ENCODE assay signal across 1 cellular context in genomic region chr13:21674271-21675009, GRCh38.
TF ChIP-seq lines count a peak whose summit lies in the region.

No MANE protein-coding gene starts in this region.

TF ChIP-seq in WTC11, 78 proteins besides CTCF, POLR2A, EP300 and RAD21 (continued from another document):
- no peak for TF ChIP-seq ARID4B (CRISPR knock-in tag; IDR thresholded peaks at IDR 0.05; ENCODE audit: borderline replicate concordance)
- no peak for TF ChIP-seq ZNF512 (CRISPR knock-in tag; IDR thresholded peaks at IDR 0.05; ENCODE audit: borderline replicate concordance)
- no peak for TF ChIP-seq NR2C2 (CRISPR knock-in tag; IDR thresholded peaks at IDR 0.05)
